8 cellular contexts compared by ENCODE assay signal in the genomic region with DNA sequence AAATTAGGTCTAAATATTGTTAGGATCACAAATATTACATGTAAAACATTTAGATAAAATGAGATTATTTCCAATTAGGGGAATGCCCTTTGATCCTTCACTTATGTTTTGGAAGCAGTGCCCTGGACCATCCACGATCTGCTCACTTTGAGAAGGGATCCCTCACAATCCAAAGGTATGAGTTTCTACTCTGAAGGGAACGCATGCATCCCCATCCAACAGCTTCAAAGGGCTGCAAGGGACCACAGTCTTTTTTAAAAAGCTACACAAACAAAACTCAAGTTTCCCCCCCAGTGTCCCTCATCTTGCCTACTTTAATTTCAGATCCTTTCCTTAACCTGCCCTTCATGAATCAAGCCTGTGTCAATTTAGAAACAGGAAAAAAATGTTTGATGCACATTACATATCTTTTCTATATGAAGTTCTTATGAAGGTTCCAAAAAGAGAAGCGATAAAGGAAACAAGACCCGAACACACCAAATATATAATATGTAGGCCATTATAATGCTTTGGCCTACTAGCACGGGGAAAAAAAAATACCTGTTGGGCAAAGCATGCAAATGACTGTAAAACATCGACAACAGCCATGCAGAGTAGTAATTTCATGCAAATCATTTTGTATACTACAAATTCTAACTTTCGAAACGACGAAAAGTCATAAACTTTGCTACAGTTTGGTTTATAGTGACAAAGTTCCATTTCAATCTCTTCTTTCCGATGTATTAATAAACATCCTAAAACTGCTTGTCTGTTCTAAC. TPM values are rescaled to one million over a fixed set of nuclear protein-coding genes. Genes with fewer than 3 reads are reported as not detected.
DNase-seq lines count a peak whose midpoint lies in the region; ATAC-seq and TF ChIP-seq lines count a peak whose summit lies in the region.

No MANE protein-coding gene starts in this region.

- no peak overlapping the region for H4K91ac ChIP-seq in neuronal stem cell (ENCODE audit: low read depth, low read length, poor library complexity)

- H3K4me1 Mint-ChIP-seq in CD8-positive, alpha-beta memory T cell, result peaks cover 53 to 69% (median 60%) of the 10 kb centered on the region in 3 donors

- no peak overlapping the region for H2AFZ ChIP-seq in neuronal stem cell (ENCODE audit: low read length)

- H4K8ac ChIP-seq in neuronal stem cell (ENCODE audit: low read depth, low read length), result no peak overlapping the region

- peaks cover 0 to 37% (median 3%) of the 10 kb centered on the region in 3 donors for H3K36me3 Mint-ChIP-seq in CD8-positive, alpha-beta memory T cell

- H3K4ac ChIP-seq in neuronal stem cell (ENCODE audit: low read length), result no peak overlapping the region

- POLR2A ChIA-PET in CD8-positive, alpha-beta memory T cell (lab: Charles Lee), result interaction anchor here (0.5 to 3.2 kb wide), 6 partner anchors 12 to 53 kb away, joined by 3 to 21 read pairs (median 6); a partner anchor contains a TSS
- POLR2A ChIA-PET in HEK293T (lab: Yijun Ruan, JAX), result no interaction called here

- no peak for ATAC-seq in left colon

- no peaks in the 10 kb centered on the region for H3K27me3 ChIP-seq in CD8-positive, alpha-beta memory T cell (ENCODE audit: insufficient read depth, low read length, poor library complexity, severe bottlenecking)
- H3K27me3 ChIP-seq in effector memory CD4-positive, alpha-beta T cell (replicated peaks; ENCODE audit: control insufficient read depth, insufficient read depth, low read length, poor library complexity, severe bottlenecking), result no peaks in the 10 kb centered on the region
- no peaks in the 10 kb centered on the region for H3K27me3 ChIP-seq in neuronal stem cell (ENCODE audit: control insufficient read depth in 3 of 3, insufficient read depth in 3 of 3, low read depth in 1 of 3, low read length in 3 of 3)

- no peaks in the 10 kb centered on the region for H3K9me3 ChIP-seq in CD8-positive, alpha-beta memory T cell (ENCODE audit: low read length)
- no peaks in the 10 kb centered on the region for H3K9me3 ChIP-seq in effector memory CD4-positive, alpha-beta T cell (ENCODE audit: control insufficient read depth, low read length)
- H3K9me3 ChIP-seq in neuronal stem cell (replicated peaks in 1 of 2; ENCODE audit: control insufficient read depth in 2 of 2, insufficient read depth in 1 of 2, low read depth in 1 of 2, low read length in 2 of 2), result peaks cover 0 to 3% of the 10 kb centered on the region in 2 donors

- H3K4me3 ChIP-seq in CD8-positive, alpha-beta memory T cell (ENCODE audit: low read length), result peak overlapping the region; percentile 95
- H3K4me3 ChIP-seq in effector memory CD4-positive, alpha-beta T cell (ENCODE audit: insufficient read depth, low read depth, low read length, poor library complexity, severe bottlenecking), result peak overlapping the region; percentile 97
- H3K4me3 ChIP-seq in neuronal stem cell (ENCODE audit: low read length in 2 of 2), result peak overlapping the region in 1 of 2 donors; percentile 55

- H2BK5ac ChIP-seq in neuronal stem cell (ENCODE audit: low read length), result no peak overlapping the region

- CTCF ChIA-PET in CD8-positive, alpha-beta memory T cell (lab: Charles Lee), result interaction anchor here (1.1 to 1.9 kb wide), 3 partner anchors 18 to 53 kb away, joined by 4 to 6 read pairs (median 5); no protein-coding TSS in a partner anchor
- CTCF ChIA-PET in HEK293T (lab: Yijun Ruan, JAX), result no interaction called here

- WGBS in neuronal stem cell (ENCODE audit: extremely low coverage in 2 of 2, insufficient read length in 2 of 2, insufficient replicate concordance in 1 of 2), 2 donors, result no CpG with 5 or more reads among the region's 10 CpGs

- H3K4me1 ChIP-seq in CD8-positive, alpha-beta memory T cell (ENCODE audit: insufficient read depth, low read length), result peaks cover 39% of the 10 kb centered on the region
- H3K4me1 ChIP-seq in effector memory CD4-positive, alpha-beta T cell (ENCODE audit: control insufficient read depth, insufficient read depth, low read length, poor library complexity, severe bottlenecking), result peaks cover 24% of the 10 kb centered on the region
- H3K4me1 ChIP-seq in neuronal stem cell (ENCODE audit: control insufficient read depth in 2 of 2, insufficient read depth in 1 of 2, low read depth in 1 of 2, low read length in 2 of 2), result peaks cover 2 to 9% of the 10 kb centered on the region in 2 donors

- peaks cover 0 to 5% of the 10 kb centered on the region in 2 donors for H3K27me3 Mint-ChIP-seq in CD8-positive, alpha-beta memory T cell

- no peak overlapping the region for H3K18ac ChIP-seq in neuronal stem cell (ENCODE audit: low read length)

- H3K4me2 ChIP-seq in neuronal stem cell (ENCODE audit: insufficient read depth, low read length, poor library complexity, severe bottlenecking), result peak overlapping the region; percentile 43

- H3K14ac ChIP-seq in neuronal stem cell (ENCODE audit: low read length), result no peak overlapping the region

- no peak overlapping the region for H2BK120ac ChIP-seq in neuronal stem cell (ENCODE audit: low read depth, low read length)

- H3K9me3 Mint-ChIP-seq in CD8-positive, alpha-beta memory T cell, result no peaks in the 10 kb centered on the region

- peak overlapping the region; percentile 95 to 99 (median 98) for H3K27ac Mint-ChIP-seq in CD8-positive, alpha-beta memory T cell

- H3K27ac ChIP-seq in CD8-positive, alpha-beta memory T cell (ENCODE audit: low read depth, low read length), result no peak overlapping the region
- H3K27ac ChIP-seq in effector memory CD4-positive, alpha-beta T cell (ENCODE audit: insufficient read depth, low read length, poor library complexity, severe bottlenecking), result peak overlapping the region; percentile 98
- no peak overlapping the region for H3K27ac ChIP-seq in neuronal stem cell (replicated peaks; ENCODE audit: low read length)

- no peaks in the 10 kb centered on the region for H3K36me3 ChIP-seq in CD8-positive, alpha-beta memory T cell (ENCODE audit: insufficient read depth, low read length)
- H3K36me3 ChIP-seq in effector memory CD4-positive, alpha-beta T cell (ENCODE audit: control insufficient read depth, insufficient read depth, low read length), result no peaks in the 10 kb centered on the region
- peaks cover 2 to 48% of the 10 kb centered on the region in 2 donors for H3K36me3 ChIP-seq in neuronal stem cell (replicated peaks in 1 of 2; ENCODE audit: control insufficient read depth in 2 of 2, insufficient read depth in 2 of 2, low read length in 2 of 2)

- H3K23ac ChIP-seq in neuronal stem cell (ENCODE audit: low read depth, low read length, poor library complexity), result no peak overlapping the region

- H3K4me3 Mint-ChIP-seq in CD8-positive, alpha-beta memory T cell, result peak overlapping the region; percentile 92 to 100 (median 94)

- no peak overlapping the region for H2BK15ac ChIP-seq in neuronal stem cell (ENCODE audit: low read length)

- H2BK12ac ChIP-seq in neuronal stem cell (ENCODE audit: low read length), result no peak overlapping the region

- intact Hi-C loops in left colon (cut with DNase I, micrococcal nuclease), result no loop called here

- H3K79me1 ChIP-seq in neuronal stem cell (ENCODE audit: low read depth, low read length), result peaks cover 10% of the 10 kb centered on the region

- H2AK5ac ChIP-seq in neuronal stem cell (ENCODE audit: low read depth, low read length), result no peak overlapping the region

- no peak overlapping the region for H3K9ac ChIP-seq in neuronal stem cell (ENCODE audit: low read depth, low read length, poor library complexity)

- no peak for DNase-seq in CD8-positive, alpha-beta memory T cell
- peak; percentile 35 for DNase-seq in NAMALWA (ENCODE audit: low spot score)
- DNase-seq in effector memory CD4-positive, alpha-beta T cell, result no peak
- DNase-seq in neuronal stem cell (ENCODE audit: low spot score), result no peak
- no peak for DNase-seq in HEK293T (ENCODE audit: extremely low spot score)
- no peak for DNase-seq in DMS79 treated with DMSO at 0.1 percent for 48 hours (lab: John Stamatoyannopoulos, UW)
- no peak for DNase-seq in HuH-7 (ENCODE audit: low spot score)
- no peak for DNase-seq in left colon

TF ChIP-seq in HEK293T, 16 proteins besides CTCF, POLR2A, EP300 and RAD21:
- TF ChIP-seq, protein P1, sequence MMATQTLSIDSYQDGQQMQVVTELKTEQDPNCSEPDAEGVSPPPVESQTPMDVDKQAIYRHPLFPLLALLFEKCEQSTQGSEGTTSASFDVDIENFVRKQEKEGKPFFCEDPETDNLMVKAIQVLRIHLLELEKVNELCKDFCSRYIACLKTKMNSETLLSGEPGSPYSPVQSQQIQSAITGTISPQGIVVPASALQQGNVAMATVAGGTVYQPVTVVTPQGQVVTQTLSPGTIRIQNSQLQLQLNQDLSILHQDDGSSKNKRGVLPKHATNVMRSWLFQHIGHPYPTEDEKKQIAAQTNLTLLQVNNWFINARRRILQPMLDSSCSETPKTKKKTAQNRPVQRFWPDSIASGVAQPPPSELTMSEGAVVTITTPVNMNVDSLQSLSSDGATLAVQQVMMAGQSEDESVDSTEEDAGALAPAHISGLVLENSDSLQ (IDR thresholded peaks at IDR 0.05), result no peak
- TF ChIP-seq SUZ12 (IDR thresholded peaks at IDR 0.05), result no peak
- TF ChIP-seq ARNT (IDR thresholded peaks at IDR 0.05), result no peak
- no peak for TF ChIP-seq TARDBP (IDR thresholded peaks at IDR 0.05)
- no peak for TF ChIP-seq BHLHE40 (IDR thresholded peaks at IDR 0.05; ENCODE audit: borderline replicate concordance)
- no peak for TF ChIP-seq FOXM1 (IDR thresholded peaks at IDR 0.05; ENCODE audit: borderline replicate concordance)
- TF ChIP-seq HDGF (IDR thresholded peaks at IDR 0.05; ENCODE audit: borderline replicate concordance), result no peak
TF ChIP-seq in HEK293T: peak in this region for 0.

RNA-seq across cellular contexts. Expression of a gene that starts 2.0 kb away (rescaled TPM):
- total RNA-seq in CD8-positive, alpha-beta memory T cell, result 100 to 1,000 TPM; 181 to 195 TPM
- polyA plus RNA-seq in CD8-positive, alpha-beta memory T cell, result 75.3 TPM
- polyA plus RNA-seq in neuronal stem cell (2013, experiment 1 of 2), result 107 TPM
- polyA plus RNA-seq in neuronal stem cell (2013, experiment 2 of 2), result 106 TPM
- total RNA-seq in left colon, result 100 to 1,000 TPM in 1 of 2 donors, 10 to 100 TPM in 1; 98.2 to 119 TPM

RNA-seq across cellular contexts. Expression of a gene that starts 25.3 kb away (rescaled TPM):
- 10 to 100 TPM; 23.8 to 24.8 TPM for total RNA-seq in CD8-positive, alpha-beta memory T cell
- 51.0 TPM for polyA plus RNA-seq in CD8-positive, alpha-beta memory T cell
- 87.3 TPM for polyA plus RNA-seq in neuronal stem cell (2013, experiment 1 of 2)
- 88.8 TPM for polyA plus RNA-seq in neuronal stem cell (2013, experiment 2 of 2)
- 10 to 100 TPM; 39.1 to 53.1 TPM for total RNA-seq in left colon

RNA-seq across cellular contexts. Expression of a gene that starts 49.1 kb away (rescaled TPM):
- total RNA-seq in CD8-positive, alpha-beta memory T cell, result under 1 TPM; 0.22 to 0.61 TPM
- 0.07 TPM for polyA plus RNA-seq in CD8-positive, alpha-beta memory T cell
- 10.7 TPM for polyA plus RNA-seq in neuronal stem cell (2013, experiment 1 of 2)
- 11.1 TPM for polyA plus RNA-seq in neuronal stem cell (2013, experiment 2 of 2)
- 1 to 10 TPM in 1 of 2 donors, under 1 TPM in 1; 0.27 to 1.1 TPM for total RNA-seq in left colon
